8 cellular contexts compared by ENCODE assay signal in the genomic region with DNA sequence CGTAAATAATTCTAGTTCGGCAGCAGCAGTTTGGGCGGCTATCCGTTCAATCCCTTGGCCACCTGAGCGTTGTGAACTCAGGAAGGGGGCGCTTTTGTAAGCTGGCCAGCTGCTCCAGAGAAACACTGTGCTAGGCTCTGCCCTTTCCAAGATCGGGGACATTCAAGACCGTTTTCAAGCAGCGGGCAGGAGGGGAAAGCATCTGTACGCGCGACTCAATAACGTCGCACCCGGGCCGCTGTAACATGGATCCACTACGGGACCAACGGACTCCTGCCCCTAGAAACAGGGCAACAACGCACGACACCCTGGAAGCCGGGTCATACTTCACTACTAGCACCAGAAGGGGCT. TPM values are rescaled to one million over a fixed set of nuclear protein-coding genes. Genes with fewer than 3 reads are reported as not detected.
DNase-seq lines count a peak whose midpoint lies in the region; ATAC-seq and TF ChIP-seq lines count a peak whose summit lies in the region.

No MANE protein-coding gene starts in this region.

- H3K4me1 Mint-ChIP-seq in HFFc6 (ENCODE audit: low read depth) (peaks cover 37% of the 10 kb centered on the region), nephron (peaks cover 26% of the 10 kb centered on the region)
- peaks cover 16% of the 10 kb centered on the region for H3K4me1 Mint-ChIP-seq in dendritic cell treated with granulocyte-macrophage colony-stimulating factor and Interleukin-4, amounts not matched to agents 40 ng/mL and 50 ng/mL, for 4 days (ENCODE audit: low read depth)

- ATAC-seq in GM21737 (IDR thresholded peaks at IDR 0.05; ENCODE audit: unreplicated experiment): no peak

- no peaks in the 10 kb centered on the region for H3K9me3 Mint-ChIP-seq in HFFc6
- no peaks in the 10 kb centered on the region for H3K9me3 Mint-ChIP-seq in dendritic cell treated with granulocyte-macrophage colony-stimulating factor and Interleukin-4, amounts not matched to agents 40 ng/mL and 50 ng/mL, for 4 days
- no peaks in the 10 kb centered on the region for H3K9me3 Mint-ChIP-seq in nephron

- no peak for TF ChIP-seq CTCF in HFFc6 (IDR thresholded peaks at IDR 0.05)
- TF ChIP-seq CTCF in nephron (IDR thresholded peaks at IDR 0.05; ENCODE audit: unreplicated experiment in 3 of 3): no peak

- intact Hi-C loops in dendritic cell treated with granulocyte-macrophage colony-stimulating factor and Interleukin-4, amounts not matched to agents 40 ng/mL and 50 ng/mL, for 4 days (cut with micrococcal nuclease): loop anchor here (5.0 kb wide), 1 partner anchor 215 kb away; no protein-coding TSS in a partner anchor

- H3K4me3 Mint-ChIP-seq in HFFc6 (peak overlapping the region; percentile 98), nephron (peak overlapping the region; percentile 85 to 96 (median 85))
- H3K4me3 Mint-ChIP-seq in dendritic cell treated with granulocyte-macrophage colony-stimulating factor and Interleukin-4, amounts not matched to agents 40 ng/mL and 50 ng/mL, for 4 days: peak overlapping the region; percentile 97

- DNase-seq in DMS 273 (lab: John Stamatoyannopoulos, UW; ENCODE audit: unreplicated experiment) (peak; percentile 72), DMS 273 treated with DMSO at 0.1 percent for 48 hours (lab: John Stamatoyannopoulos, UW) (no peak), HFFc6 (peak; percentile 6), NCI-H748 treated with DMSO at 0.1 percent for 48 hours (lab: John Stamatoyannopoulos, UW) (peak; percentile 41), AG08396 (ENCODE audit: low spot score) (no peak)

- H3K36me3 Mint-ChIP-seq in HFFc6 (ENCODE audit: low read depth) (peaks cover 10% of the 10 kb centered on the region; the same call in 1 of the 2 replicates), nephron (ENCODE audit: low read depth) (peaks cover 9% of the 10 kb centered on the region)
- peaks cover 6% of the 10 kb centered on the region for H3K36me3 Mint-ChIP-seq in dendritic cell treated with granulocyte-macrophage colony-stimulating factor and Interleukin-4, amounts not matched to agents 40 ng/mL and 50 ng/mL, for 4 days (ENCODE audit: low read depth)

- H3K27me3 Mint-ChIP-seq in HFFc6 (ENCODE audit: insufficient read depth) (peaks cover 5% of the 10 kb centered on the region), nephron (ENCODE audit: low read depth) (no peaks in the 10 kb centered on the region)
- no peaks in the 10 kb centered on the region for H3K27me3 Mint-ChIP-seq in dendritic cell treated with granulocyte-macrophage colony-stimulating factor and Interleukin-4, amounts not matched to agents 40 ng/mL and 50 ng/mL, for 4 days

- H3K27ac Mint-ChIP-seq in HFFc6: peak overlapping the region; percentile 92
- H3K27ac Mint-ChIP-seq in dendritic cell treated with granulocyte-macrophage colony-stimulating factor and Interleukin-4, amounts not matched to agents 40 ng/mL and 50 ng/mL, for 4 days: peak overlapping the region; percentile 73
- peak overlapping the region; percentile 41 to 81 (median 44) for H3K27ac Mint-ChIP-seq in nephron

RNA-seq across cellular contexts. Expression of gene TOP2A, which starts 0.5 kb away (rescaled TPM):
- 100 to 1,000 TPM in 5 of 6 experiments, 10 to 100 TPM in 1; 73.2 to 170 (median 150) TPM for total RNA-seq in HFFc6 (2021; fragmentation: NEBNext Ultra II Directional; extraction: Animal tissue kit (Norgen Biotek cat#: 25700))

RNA-seq across cellular contexts. Expression of gene IGFBP4, which starts 26.0 kb away (rescaled TPM):
- 100 to 1,000 TPM; 575 to 816 (median 659) TPM for total RNA-seq in HFFc6 (2021; fragmentation: NEBNext Ultra II Directional; extraction: Animal tissue kit (Norgen Biotek cat#: 25700))

RNA-seq across cellular contexts. Expression of gene GJD3, which starts 52.7 kb away (rescaled TPM):
- total RNA-seq in HFFc6 (2021; fragmentation: NEBNext Ultra II Directional; extraction: Animal tissue kit (Norgen Biotek cat#: 25700)): 1 to 10 TPM in 2 of 6 experiments, under 1 TPM in 4; 0.36 to 1.4 (median 0.81) TPM

Comparison
In these comparisons a context has a peak if more than half of its experiments do, and no peak if none do; other contexts are left out.
1. DNase-seq: peak in DMS 273 (single experiment), HFFc6 (single experiment) and NCI-H748 treated with DMSO at 0.1 percent for 48 hours (single experiment); none in DMS 273 treated with DMSO at 0.1 percent for 48 hours (single experiment) and AG08396 (single experiment).
2. Peak in every context shown above with its lines, with median percentiles within 50 percentile points of each other: H3K27ac Mint-ChIP-seq and H3K4me3 Mint-ChIP-seq.